Comparison of ENCODE assay signal across 24 cellular contexts in the genomic region with DNA sequence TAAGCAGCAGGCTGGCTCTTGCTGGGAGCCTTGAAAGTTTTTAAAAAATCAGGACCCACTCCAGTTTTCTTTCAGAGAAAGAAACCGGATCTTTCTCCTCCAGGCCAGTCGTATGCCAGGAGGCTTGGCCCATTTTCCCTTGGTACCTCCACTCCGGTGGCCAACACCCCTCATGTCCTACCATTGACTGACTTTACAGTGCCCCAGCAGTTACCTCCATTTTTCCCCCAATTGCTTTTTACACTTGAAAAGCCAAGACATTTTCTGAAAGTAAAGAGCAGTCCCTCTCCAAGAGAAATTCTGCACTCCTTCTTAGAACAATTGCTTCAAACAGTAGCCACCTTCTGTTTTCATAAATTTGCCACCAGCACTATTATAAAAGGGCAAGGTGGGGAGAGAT. TPM values are rescaled to one million over a fixed set of nuclear protein-coding genes. Genes with fewer than 3 reads are reported as not detected.
A peak's percentile ranks its signal among the peaks of the same experiment; 100 is the strongest.
DNase-seq lines count a peak whose midpoint lies in the region; ATAC-seq, FAIRE-seq and TF ChIP-seq lines count a peak whose summit lies in the region.
"Had no signal": no experiment of that assay in that cellular context is flagged by ENCODE, and none has a peak within 500 bp of the region (broad histone marks: within the 10 kb centered on the region; RNA-seq: fewer than 3 reads in every experiment).

No MANE protein-coding gene starts in this region.

- H3K4me1 ChIP-seq in CD8-positive, alpha-beta T cell (ENCODE audit: insufficient read depth, low read length): peaks cover 8% of the 10 kb centered on the region
- H3K4me1 ChIP-seq in esophagus muscularis mucosa (no peaks in the 10 kb centered on the region), GM23248 (ENCODE audit: insufficient read depth) (peaks cover 18% of the 10 kb centered on the region)
- H3K4me1 ChIP-seq: BE2C had no signal

- H3K4me3 Mint-ChIP-seq in activated naive CD4-positive, alpha-beta T cell treated with anti-CD3 and anti-CD28 coated beads, Interleukin-2, amount 50 U/mL, for 24 hours: no peak overlapping the region
- no peak overlapping the region for H3K4me3 Mint-ChIP-seq in CD8-positive, alpha-beta T cell
- H3K4me3 Mint-ChIP-seq in naive thymus-derived CD8-positive, alpha-beta T cell: no peak overlapping the region
- H3K4me3 Mint-ChIP-seq: CD14-positive monocyte; CD4-positive, alpha-beta memory T cell; CD4-positive, CD25-positive, alpha-beta regulatory T cell had no signal

- in situ Hi-C loops in GM23248 (cut with MboI): no loop called here

- H3K9ac ChIP-seq in GM23248: no peak overlapping the region
- H3K9ac ChIP-seq: BLaER1 had no signal

- H3K4me2 ChIP-seq in GM23248 (ENCODE audit: unreplicated experiment): no peak overlapping the region
- H3K4me2 ChIP-seq: BLaER1 had no signal

- TF ChIP-seq POLR2A in esophagus muscularis mucosa (IDR thresholded peaks at IDR 0.05; ENCODE audit: low read depth): no peak

- no peak overlapping the region for H2AFZ ChIP-seq in GM23248

- peaks cover 19% of the 10 kb centered on the region for H3F3A ChIP-seq in GM23248 (ENCODE audit: insufficient read depth)

- no peaks in the 10 kb centered on the region for H3K27me3 Mint-ChIP-seq in activated naive CD4-positive, alpha-beta T cell treated with anti-CD3 and anti-CD28 coated beads, Interleukin-2, amount 50 U/mL, for 24 hours
- H3K27me3 Mint-ChIP-seq in CD8-positive, alpha-beta T cell (ENCODE audit: low read depth): peaks cover 2% of the 10 kb centered on the region
- peaks cover 0 to 8% (median 0%) of the 10 kb centered on the region in 5 donors for H3K27me3 Mint-ChIP-seq in naive thymus-derived CD8-positive, alpha-beta T cell

- H3K36me3 Mint-ChIP-seq in activated naive CD4-positive, alpha-beta T cell treated with anti-CD3 and anti-CD28 coated beads, Interleukin-2, amount 50 U/mL, for 24 hours: peaks cover 12% of the 10 kb centered on the region
- H3K36me3 Mint-ChIP-seq in CD8-positive, alpha-beta T cell: no peaks in the 10 kb centered on the region
- peaks cover 0 to 7% (median 0%) of the 10 kb centered on the region in 3 donors for H3K36me3 Mint-ChIP-seq in naive thymus-derived CD8-positive, alpha-beta T cell
- H3K36me3 Mint-ChIP-seq: CD14-positive monocyte had no signal

- H3K27me3 ChIP-seq in CD8-positive, alpha-beta T cell (ENCODE audit: insufficient read depth, low read length): no peaks in the 10 kb centered on the region
- H3K27me3 ChIP-seq in esophagus muscularis mucosa (peaks cover 0 to 28% (median 0%) of the 10 kb centered on the region in 4 donors), GM23248 (replicated peaks; ENCODE audit: insufficient read depth) (no peaks in the 10 kb centered on the region)
- H3K27me3 ChIP-seq: BE2C, BLaER1 had no signal

- H3K36me3 ChIP-seq in CD8-positive, alpha-beta T cell (ENCODE audit: insufficient read depth, low read length): no peaks in the 10 kb centered on the region
- H3K36me3 ChIP-seq in esophagus muscularis mucosa (no peaks in the 10 kb centered on the region), GM23248 (ENCODE audit: low read depth) (no peaks in the 10 kb centered on the region)
- H3K36me3 ChIP-seq: BE2C, BLaER1 had no signal

- POLR2A ChIA-PET in CD8-positive, alpha-beta T cell (lab: Charles Lee): no interaction called here
- POLR2A ChIA-PET in naive thymus-derived CD8-positive, alpha-beta T cell (lab: Charles Lee): no interaction called here

- ATAC-seq in CD8-positive, alpha-beta T cell: no peak
- no peak for ATAC-seq in naive thymus-derived CD8-positive, alpha-beta T cell

- intact Hi-C loops in CD8-positive, alpha-beta T cell (cut with DNase I, micrococcal nuclease): no loop called here
- intact Hi-C loops in esophagus muscularis mucosa (cut with DNase I): no loop called here

- H3K9me3 Mint-ChIP-seq in activated naive CD4-positive, alpha-beta T cell treated with anti-CD3 and anti-CD28 coated beads, Interleukin-2, amount 50 U/mL, for 24 hours: no peaks in the 10 kb centered on the region
- peaks cover 3% of the 10 kb centered on the region for H3K9me3 Mint-ChIP-seq in CD8-positive, alpha-beta T cell
- H3K9me3 Mint-ChIP-seq in naive thymus-derived CD8-positive, alpha-beta T cell: peaks cover 0 to 17% (median 3%) of the 10 kb centered on the region in 9 donors

- CTCF ChIA-PET in CD8-positive, alpha-beta T cell (lab: Charles Lee): no interaction called here

- no peaks in the 10 kb centered on the region for H3K9me3 ChIP-seq in CD8-positive, alpha-beta T cell (ENCODE audit: low read length)
- H3K9me3 ChIP-seq in esophagus muscularis mucosa (peaks cover 0 to 2% (median 0%) of the 10 kb centered on the region in 4 donors), GM23248 (ENCODE audit: low read depth) (no peaks in the 10 kb centered on the region)
- H3K9me3 ChIP-seq: BE2C, BLaER1, Caco-2 had no signal

- TF ChIP-seq CTCF in CD8-positive, alpha-beta T cell (IDR thresholded peaks at IDR 0.05): no peak
- no peak for TF ChIP-seq CTCF in esophagus muscularis mucosa (IDR thresholded peaks at IDR 0.05)

- H3K79me2 ChIP-seq in GM23248 (ENCODE audit: insufficient read depth): no peaks in the 10 kb centered on the region

- no peak overlapping the region for H3K27ac ChIP-seq in CD8-positive, alpha-beta T cell (ENCODE audit: low read depth, low read length)
- no peak overlapping the region for H3K27ac ChIP-seq in esophagus muscularis mucosa (replicated peaks in 1 of 4)
- H3K27ac ChIP-seq in GM23248: no peak overlapping the region
- H3K27ac ChIP-seq: BLaER1 had no signal

- no peak for TF ChIP-seq EP300 in esophagus muscularis mucosa (IDR thresholded peaks at IDR 0.05)

- WGBS in esophagus muscularis mucosa: 87% methylated on average over 3 of the region's 3 CpGs
- WGBS in GM23248 (ENCODE audit: low coverage in 1 of 2, low lambda C conversion rate in 2 of 2, missing lambda C conversion rate in 2 of 2), 2 experiments: 78 to 80% methylated on average over 3 of the region's 3 CpGs

- no peaks in the 10 kb centered on the region for H4K20me1 ChIP-seq in GM23248 (ENCODE audit: insufficient read depth)
- H4K20me1 ChIP-seq: BLaER1 had no signal

- no peak for FAIRE-seq in GM19239 (lab: Jason Lieb, UNC)
- FAIRE-seq: A204.1, D721Med, G401.6, GM12891 had no signal

- H3K9me2 ChIP-seq in GM23248 (ENCODE audit: insufficient read depth): no peaks in the 10 kb centered on the region

- H3K4me3 ChIP-seq in CD8-positive, alpha-beta T cell (ENCODE audit: low read depth, low read length): no peak overlapping the region
- no peak overlapping the region for H3K4me3 ChIP-seq in esophagus muscularis mucosa
- H3K4me3 ChIP-seq in GM23248: no peak overlapping the region
- H3K4me3 ChIP-seq: BLaER1 had no signal

- peak overlapping the region; percentile 47 for H3K27ac Mint-ChIP-seq in activated naive CD4-positive, alpha-beta T cell treated with anti-CD3 and anti-CD28 coated beads, Interleukin-2, amount 50 U/mL, for 24 hours
- H3K27ac Mint-ChIP-seq in CD8-positive, alpha-beta T cell: peak overlapping the region; percentile 34
- peak overlapping the region in 8 of 10 donors; percentile 1 to 89 (median 52) for H3K27ac Mint-ChIP-seq in naive thymus-derived CD8-positive, alpha-beta T cell

- no peak for DNase-seq in activated naive CD4-positive, alpha-beta T cell (lab: John Stamatoyannopoulos, UW)
- no peak for DNase-seq in CD8-positive, alpha-beta T cell
- peak; percentile 55 for DNase-seq in esophagus muscularis mucosa (ENCODE audit: extremely low spot score)
- no peak for DNase-seq in naive thymus-derived CD8-positive, alpha-beta T cell
- DNase-seq in HuH-7.5 (ENCODE audit: low spot score): no peak
- no peak for DNase-seq in GM23248
- no peak for DNase-seq in GM19239 (ENCODE audit: insufficient read length, low spot score)
- DNase-seq: 8988T; ACHN; BE2C; C1 segment of cervical spinal cord; Caco-2; Calu3; CD4-positive, alpha-beta memory T cell; CD4-positive, CD25-positive, alpha-beta regulatory T cell; DMS79 treated with DMSO at 0.1 percent for 48 hours; GF-D8 had no signal

- peaks cover 33% of the 10 kb centered on the region for H3K4me1 Mint-ChIP-seq in activated naive CD4-positive, alpha-beta T cell treated with anti-CD3 and anti-CD28 coated beads, Interleukin-2, amount 50 U/mL, for 24 hours
- peaks cover 17% of the 10 kb centered on the region for H3K4me1 Mint-ChIP-seq in CD8-positive, alpha-beta T cell (ENCODE audit: low read depth)
- peaks cover 14 to 26% (median 17%) of the 10 kb centered on the region in 4 donors for H3K4me1 Mint-ChIP-seq in naive thymus-derived CD8-positive, alpha-beta T cell
- H3K4me1 Mint-ChIP-seq: CD14-positive monocyte had no signal

RNA-seq across cellular contexts. Expression of a gene that starts 47.7 kb away (rescaled TPM):
- 10 to 100 TPM; 54.8 to 63.2 TPM for total RNA-seq in CD8-positive, alpha-beta T cell
- 10 to 100 TPM; 78.1 to 94.7 (median 85.1) TPM for total RNA-seq in esophagus muscularis mucosa
- total RNA-seq in naive thymus-derived CD8-positive, alpha-beta T cell: 10 to 100 TPM; 38.2 TPM
- 10 to 100 TPM; 15.6 to 32.8 (median 19.7) TPM for polyA plus RNA-seq in naive thymus-derived CD8-positive, alpha-beta T cell
- 77.8 and 89.6 TPM in 2 replicates for total RNA-seq in GM23248 (2014; rRNA removed; shearing (Covaris generic))
- polyA plus RNA-seq in GM23248 (2016; fragmentation: Nextera tagmentation; extraction: Ambion mirVana): 76.5 and 80.4 TPM in 2 replicates
